ENCODE assay signal across 13 cellular contexts in genomic region chr16:53817117-53817516, GRCh38.
DNase-seq lines count a peak whose midpoint lies in the region; ATAC-seq lines count a peak whose summit lies in the region.
"Had no signal": no experiment of that assay in that cellular context is flagged by ENCODE, and none has a peak within 500 bp of the region (broad histone marks: within the 10 kb centered on the region; RNA-seq: fewer than 3 reads in every experiment).

No MANE protein-coding gene starts in this region.

- H3K36me3 ChIP-seq in MG63, result peaks cover 46% of the 10 kb centered on the region

- intact Hi-C loops in Right ventricle myocardium inferior (cut with DNase I), result no loop called here

- no peak for ATAC-seq in Right ventricle myocardium inferior

- H3K27me3 ChIP-seq in MG63, result no peaks in the 10 kb centered on the region

- DNase-seq in AG08396 (ENCODE audit: low spot score) (peak; percentile 81), MG63 (peak; percentile 96), dedifferentiated amniotic fluid mesenchymal stem cell (ENCODE audit: extremely low spot score) (peak; percentile 93), myocyte (ENCODE audit: low read depth) (peak; percentile 84), Right ventricle myocardium inferior (ENCODE audit: missing footprints) (no peak), NCI-H1436 treated with DMSO at 0.1 percent for 48 hours (lab: John Stamatoyannopoulos, UW) (no peak), superior temporal gyrus (ENCODE audit: extremely low spot score) (no peak)
- no peak for DNase-seq in stimulated activated CD4-positive, alpha-beta T cell treated with anti-CD3 and anti-CD28 coated beads, Interleukin-2, amount 100 ng/mL, for 48 hours
- DNase-seq: activated CD8-positive, alpha-beta memory T cell treated with anti-CD3 and anti-CD28 coated beads, Interleukin-2, amount 50 U/mL, for 48 hours; CD4-positive, alpha-beta T cell; NCI-H774; occipital lobe; T-helper 2 cell had no signal

- peaks cover 3% of the 10 kb centered on the region for H3K9me3 ChIP-seq in MG63

- H3K4me3 ChIP-seq in MG63, result no peak overlapping the region

Comparison
In these comparisons a context has a peak if more than half of its experiments do, and no peak if none do; other contexts are left out.
1. DNase-seq: peak in AG08396 (single experiment), MG63 (single experiment), dedifferentiated amniotic fluid mesenchymal stem cell (single experiment) and myocyte (single experiment); none in Right ventricle myocardium inferior (single experiment), stimulated activated CD4-positive, alpha-beta T cell treated with anti-CD3 and anti-CD28 coated beads, Interleukin-2, amount 100 ng/mL, for 48 hours (0 of 2), NCI-H1436 treated with DMSO at 0.1 percent for 48 hours (single experiment) and superior temporal gyrus (single experiment).